ENCODE assay signal across 8 cellular contexts in genomic region chr20:47317127-47317895, GRCh38. TPM values are rescaled to one million over a fixed set of nuclear protein-coding genes. Genes with fewer than 3 reads are reported as not detected.
A peak's percentile ranks its signal among the peaks of the same experiment; 100 is the strongest.
DNase-seq lines count a peak whose midpoint lies in the region; ATAC-seq and TF ChIP-seq lines count a peak whose summit lies in the region.

No MANE protein-coding gene starts in this region.

- H3K4me1 ChIP-seq in gastrocnemius medialis = peaks cover 71 to 76% of the 10 kb centered on the region in 2 donors

- peak; percentile 55 to 78 for TF ChIP-seq POLR2A in gastrocnemius medialis (IDR thresholded peaks at IDR 0.05)

- peak; percentile 56 for DNase-seq in SIG-M5 treated with dmso at 0.1 percent for 504 hours (lab: John Stamatoyannopoulos, UW; ENCODE audit: unreplicated experiment)
- no peak for DNase-seq in SIG-M5 (lab: John Stamatoyannopoulos, UW)
- DNase-seq in T-helper 2 cell = peak in 4 of 5 experiments; percentile 12 to 66 (median 40)
- peak; percentile 91 for DNase-seq in hepatic stellate cell (ENCODE audit: low spot score)
- DNase-seq in gastrocnemius medialis = peak; percentile 89 to 96
- no peak for DNase-seq in NCI-H774 (lab: John Stamatoyannopoulos, UW)

- peak in 1 of 5 experiments; percentile 27 for TF ChIP-seq CTCF in gastrocnemius medialis (IDR thresholded peaks at IDR 0.05 in 4 of 5, conservative IDR thresholded peaks at IDR 0.05 in 1 of 5)

- no peaks in the 10 kb centered on the region for H3K9me3 ChIP-seq in gastrocnemius medialis

- no peaks in the 10 kb centered on the region for H3K27me3 ChIP-seq in gastrocnemius medialis

- H3K27ac ChIP-seq in angular gyrus (ENCODE audit: low read depth, low read length) = peak overlapping the region; percentile 98
- peak overlapping the region; percentile 96 to 99 (median 98) for H3K27ac ChIP-seq in gastrocnemius medialis

- no peaks in the 10 kb centered on the region for H3K36me3 ChIP-seq in gastrocnemius medialis

- in situ Hi-C loops in gastrocnemius medialis (cut with MboI; ENCODE audit: low sequenced_read_pairs in 4 of 4) = loop anchor here in 2 of 4 donors (5.0 to 10.0 kb wide), 2 partner anchors 40 to 47 kb away; partner anchors contain the start of gene ZMYND8 (in 1 of the 2)

- peak; percentile 65 to 74 for ATAC-seq in gastrocnemius medialis
- no peak for ATAC-seq in HG03159 (IDR thresholded peaks at IDR 0.05; ENCODE audit: unreplicated experiment)

- peak overlapping the region; percentile 37 to 54 (median 47) for H3K4me3 ChIP-seq in gastrocnemius medialis

- intact Hi-C loops in gastrocnemius medialis (cut with DNase I; ENCODE audit: low total_unique reads) = loop anchor here (1.0 to 10.0 kb wide), 4 partner anchors 42 to 1960 kb away; no protein-coding TSS in a partner anchor

RNA-seq across cellular contexts. Expression of gene ZMYND8, which starts 39.2 kb away (rescaled TPM):
- total RNA-seq in gastrocnemius medialis = 10 to 100 TPM; 15.1 to 32.2 (median 19.7) TPM

Comparison
In these comparisons a context has a peak if more than half of its experiments do, and no peak if none do; other contexts are left out.
1. DNase-seq: peak in SIG-M5 treated with dmso at 0.1 percent for 504 hours (single experiment), T-helper 2 cell (4 of 5), hepatic stellate cell (single experiment) and gastrocnemius medialis (2 of 2); none in SIG-M5 (single experiment) and NCI-H774 (single experiment).